ENCODE assay signal across 8 cellular contexts in the genomic region with DNA sequence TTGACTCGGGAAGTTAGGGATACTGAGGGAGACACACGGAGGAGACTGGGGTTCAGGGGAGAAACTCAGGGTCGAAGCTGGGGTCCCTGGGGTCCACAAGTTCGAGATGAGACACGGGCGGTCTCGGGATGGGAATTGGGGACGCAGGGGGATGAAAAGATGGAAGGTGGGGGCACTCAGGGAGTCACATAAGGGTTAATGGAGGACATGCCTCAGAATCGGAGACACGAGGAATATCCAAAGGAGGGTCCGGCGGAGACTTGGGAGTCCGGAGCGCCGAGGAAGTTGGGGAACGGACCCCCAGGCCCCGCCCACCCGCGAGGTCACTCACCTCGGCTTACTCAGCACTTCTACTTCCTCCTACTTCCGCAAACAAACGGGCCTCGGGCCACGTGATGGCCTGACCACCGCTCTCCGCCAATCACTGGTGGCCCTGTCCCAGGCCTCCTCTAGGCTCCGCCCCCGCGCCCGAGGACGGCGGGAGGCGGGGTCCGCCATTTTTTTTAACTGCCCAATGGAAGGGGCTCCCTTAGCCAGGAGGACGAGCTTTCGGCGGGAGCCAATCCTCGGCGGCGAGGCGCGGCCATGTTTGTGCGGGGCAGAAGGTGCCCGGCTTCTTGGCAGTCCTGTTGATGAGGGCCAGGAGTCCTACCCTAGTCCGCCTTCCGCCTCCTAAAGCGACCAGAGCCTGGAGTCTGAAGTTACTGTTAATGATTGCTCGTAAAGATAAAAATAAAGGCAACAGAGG. TPM values are rescaled to one million over a fixed set of nuclear protein-coding genes. Genes with fewer than 3 reads are reported as not detected.
DNase-seq lines count a peak whose midpoint lies in the region; ATAC-seq, FAIRE-seq and TF ChIP-seq lines count a peak whose summit lies in the region.

A gene with protein sequence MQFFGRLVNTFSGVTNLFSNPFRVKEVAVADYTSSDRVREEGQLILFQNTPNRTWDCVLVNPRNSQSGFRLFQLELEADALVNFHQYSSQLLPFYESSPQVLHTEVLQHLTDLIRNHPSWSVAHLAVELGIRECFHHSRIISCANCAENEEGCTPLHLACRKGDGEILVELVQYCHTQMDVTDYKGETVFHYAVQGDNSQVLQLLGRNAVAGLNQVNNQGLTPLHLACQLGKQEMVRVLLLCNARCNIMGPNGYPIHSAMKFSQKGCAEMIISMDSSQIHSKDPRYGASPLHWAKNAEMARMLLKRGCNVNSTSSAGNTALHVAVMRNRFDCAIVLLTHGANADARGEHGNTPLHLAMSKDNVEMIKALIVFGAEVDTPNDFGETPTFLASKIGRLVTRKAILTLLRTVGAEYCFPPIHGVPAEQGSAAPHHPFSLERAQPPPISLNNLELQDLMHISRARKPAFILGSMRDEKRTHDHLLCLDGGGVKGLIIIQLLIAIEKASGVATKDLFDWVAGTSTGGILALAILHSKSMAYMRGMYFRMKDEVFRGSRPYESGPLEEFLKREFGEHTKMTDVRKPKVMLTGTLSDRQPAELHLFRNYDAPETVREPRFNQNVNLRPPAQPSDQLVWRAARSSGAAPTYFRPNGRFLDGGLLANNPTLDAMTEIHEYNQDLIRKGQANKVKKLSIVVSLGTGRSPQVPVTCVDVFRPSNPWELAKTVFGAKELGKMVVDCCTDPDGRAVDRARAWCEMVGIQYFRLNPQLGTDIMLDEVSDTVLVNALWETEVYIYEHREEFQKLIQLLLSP (minus strand): TSS at position 378 of the 748 bp plus-strand sequence. CDS start 12,404 bp downstream, outside the sequence.

- H3K27ac ChIP-seq in ACC112 (ENCODE audit: low read depth, low read length) (peak within 1 kb of the TSS; percentile 99), WERI-Rb-1 (peak within 1 kb of the TSS; percentile 81), mammary epithelial cell (ENCODE audit: insufficient read depth, low read depth, low read length) (peak within 1 kb of the TSS; percentile 95), iPS-20b (ENCODE audit: low read length) (peak within 1 kb of the TSS; percentile 90), small intestine (ENCODE audit: low read depth in 1 of 2, low read length in 1 of 2) (peak within 1 kb of the TSS; percentile 77 to 96)

- TSS peak; percentile 69 for BruUV-seq in mammary epithelial cell (replicated peaks; lab: Mats Ljungman, UMichigan)

- dilution Hi-C loops in mammary epithelial cell (cut with HindIII; ENCODE audit: low sequenced_read_pairs) = loop anchor here (10.0 kb wide), 1 partner anchor 123 kb away; no protein-coding TSS in a partner anchor

- H3K4me3 ChIP-seq in ACC112 (ENCODE audit: low read depth, low read length) (peak within 1 kb of the TSS; percentile 81), WERI-Rb-1 (ENCODE audit: low read depth, low read length) (peak within 1 kb of the TSS; percentile 68), mammary epithelial cell (replicated peaks in 1 of 3; ENCODE audit: insufficient read depth in 1 of 3, low read depth in 2 of 3, low read length in 3 of 3) (peak within 1 kb of the TSS; percentile 43 to 51 (median 44)), iPS-20b (ENCODE audit: low read length) (peak within 1 kb of the TSS; percentile 77), small intestine (ENCODE audit: low read depth in 1 of 2, low read length in 2 of 2) (peak within 1 kb of the TSS; percentile 56 to 60)

- H3K79me2 ChIP-seq in ACC112 (ENCODE audit: control insufficient read depth, insufficient read depth, low read length, unreplicated experiment) = no peaks in the 10 kb centered on the region
- no peaks in the 10 kb centered on the region for H3K79me2 ChIP-seq in mammary epithelial cell (ENCODE audit: insufficient read depth, low read length)

- H3K9ac ChIP-seq in mammary epithelial cell (ENCODE audit: insufficient read depth, low read length) (peak within 1 kb of the TSS; percentile 88), iPS-20b (ENCODE audit: low read depth, low read length) (peak within 1 kb of the TSS; percentile 96)

- DNase-seq in NCI-H2227 (lab: John Stamatoyannopoulos, UW; ENCODE audit: unreplicated experiment) (peak; percentile 98), WERI-Rb-1 (peak; percentile 99), mammary epithelial cell (peak; percentile 99), small intestine (peak; percentile 99)

- peak; percentile 15 for FAIRE-seq in small intestine (lab: Jason Lieb, UNC)

- intact Hi-C loops in mammary epithelial cell (cut with micrococcal nuclease) = loop anchor here (1.0 to 2.0 kb wide), 3 partner anchors 20 to 67 kb away; a partner anchor contains a TSS

- H2AFZ ChIP-seq in ACC112 (ENCODE audit: low read length, unreplicated experiment) (peak within 1 kb of the TSS; percentile 73), mammary epithelial cell (ENCODE audit: low read depth, low read length) (peak within 1 kb of the TSS; percentile 88)

- H3K36me3 ChIP-seq in ACC112 (ENCODE audit: insufficient read depth, low read length) (no peaks in the 10 kb centered on the region), WERI-Rb-1 (no peaks in the 10 kb centered on the region), mammary epithelial cell (ENCODE audit: insufficient read depth, low read length) (no peaks in the 10 kb centered on the region), iPS-20b (ENCODE audit: insufficient read depth, low read depth, low read length) (no peaks in the 10 kb centered on the region), small intestine (ENCODE audit: control insufficient read depth in 2 of 2, insufficient read depth in 2 of 2, low read length in 2 of 2) (no peaks in the 10 kb centered on the region)

- peak within 1 kb of the TSS; percentile 91 for H3K4me2 ChIP-seq in mammary epithelial cell (ENCODE audit: insufficient read depth, low read depth, low read length)

- H3K9me3 ChIP-seq in WERI-Rb-1 (ENCODE audit: severe bottlenecking) (no peaks in the 10 kb centered on the region), mammary epithelial cell (replicated peaks; ENCODE audit: insufficient read depth, low read length) (no peaks in the 10 kb centered on the region), iPS-20b (ENCODE audit: insufficient read depth, low read depth, low read length) (no peaks in the 10 kb centered on the region), small intestine (ENCODE audit: control insufficient read depth, low read depth) (no peaks in the 10 kb centered on the region)

- no peaks in the 10 kb centered on the region for H4K20me1 ChIP-seq in mammary epithelial cell (ENCODE audit: insufficient read depth, low read length)

- H3K27me3 ChIP-seq in ACC112 (ENCODE audit: insufficient read depth, low read length) (no peaks in the 10 kb centered on the region), WERI-Rb-1 (ENCODE audit: insufficient read depth, low read depth, severe bottlenecking) (no peaks in the 10 kb centered on the region), mammary epithelial cell (ENCODE audit: insufficient read depth, low read length) (no peaks in the 10 kb centered on the region), iPS-20b (ENCODE audit: insufficient read depth, low read length) (no peaks in the 10 kb centered on the region), small intestine (ENCODE audit: control insufficient read depth in 2 of 2, insufficient read depth in 2 of 2, low read length in 2 of 2) (no peaks in the 10 kb centered on the region)

- CTCF ChIA-PET in mammary epithelial cell (lab: Charles Lee; ENCODE audit: low non-redundant PET) = interaction anchor here (0.5 to 0.6 kb wide), 2 partner anchors 14 to 117 kb away, joined by 3 read pairs; no protein-coding TSS in a partner anchor

- 2% methylated on average over 28 of the region's 48 CpGs for WGBS in mammary epithelial cell (ENCODE audit: low coverage, missing lambda C conversion rate)
- WGBS in small intestine, 3 donors = 0 to 1% (median 1%) methylated on average over 37 to 48 of the region's 48 CpGs

- in situ Hi-C loops in mammary epithelial cell (cut with MboI; ENCODE audit: low sequenced_read_pairs in 2 of 2) = no loop called here

- H3K4me1 ChIP-seq in ACC112 (ENCODE audit: control insufficient read depth, insufficient read depth, low read length, unreplicated experiment) = peaks cover 37% of the 10 kb centered on the region
- peaks cover 33% of the 10 kb centered on the region for H3K4me1 ChIP-seq in mammary epithelial cell (ENCODE audit: insufficient read depth, low read length)
- peaks cover 15% of the 10 kb centered on the region; the same call in 1 of the 2 replicates for H3K4me1 ChIP-seq in iPS-20b (ENCODE audit: insufficient read depth, low read length)
- peaks cover 3 to 6% of the 10 kb centered on the region in 2 donors for H3K4me1 ChIP-seq in small intestine (ENCODE audit: control insufficient read depth in 2 of 2, insufficient read depth in 1 of 2, low read depth in 1 of 2, low read length in 1 of 2)

- TF ChIP-seq CTCF in WERI-Rb-1 (IDR thresholded peaks at IDR 0.05; ENCODE audit: low read depth, low read length) (no peak), mammary epithelial cell (conservative IDR thresholded peaks at IDR 0.05 in 1 of 2, IDR thresholded peaks at IDR 0.05 in 1 of 2; ENCODE audit: extremely low read depth in 1 of 2, insufficient read depth in 1 of 2, low read depth in 1 of 2, low read length in 2 of 2) (no peak)

- peak; percentile 66 for ATAC-seq in GM18870 (IDR thresholded peaks at IDR 0.05; ENCODE audit: unreplicated experiment)
- peak; percentile 85 for ATAC-seq in HG03139 (IDR thresholded peaks at IDR 0.05; ENCODE audit: unreplicated experiment)

RNA-seq across cellular contexts. Expression of the gene that starts here (rescaled TPM):
- total RNA-seq in mammary epithelial cell = 10 to 100 TPM; 12.8 to 20.2 TPM
- polyA plus RNA-seq in mammary epithelial cell = 7.8 TPM
- polyA minus RNA-seq in mammary epithelial cell = 7.9 TPM
- 10 to 100 TPM; 13.8 to 27.1 (median 21.6) TPM for polyA plus RNA-seq in small intestine

Comparison
In these comparisons a context has a peak if more than half of its experiments do, and no peak if none do; other contexts are left out.
1. Peak in every context shown above with its lines: DNase-seq, ATAC-seq, H3K4me3 ChIP-seq and H3K27ac ChIP-seq.